ENCODE assay signal across 9 cellular contexts in the genomic region with DNA sequence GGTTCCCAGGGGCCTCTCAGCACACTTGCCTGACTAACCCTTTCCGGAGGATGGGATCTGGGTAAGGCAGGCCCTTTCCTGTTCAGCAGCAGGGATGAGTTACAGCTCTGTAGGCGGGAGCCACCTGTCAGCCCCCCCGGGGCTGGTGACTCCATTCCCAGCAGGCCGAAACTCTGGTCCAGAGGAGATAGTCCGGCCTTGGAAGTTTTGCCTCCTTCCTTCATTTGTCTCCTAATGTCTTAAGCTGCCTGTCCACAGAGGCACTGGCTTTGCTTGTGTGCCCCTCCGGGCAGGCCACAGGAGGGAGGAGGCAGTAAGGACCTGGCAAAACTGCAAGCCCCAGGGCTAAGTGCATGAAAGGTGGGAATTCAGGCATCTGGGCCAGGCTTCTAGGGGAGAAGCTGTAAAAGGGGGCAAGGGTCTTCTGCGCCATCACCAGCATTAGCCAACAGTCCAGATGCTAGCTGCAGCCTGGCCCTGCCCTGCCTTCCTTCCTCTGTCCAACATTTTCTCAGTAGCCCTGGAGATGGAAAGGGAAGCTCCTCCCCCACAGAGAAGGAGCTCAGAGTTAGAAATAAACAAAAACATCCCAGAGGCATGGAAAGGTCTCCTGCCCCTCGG. TPM values are rescaled to one million over a fixed set of nuclear protein-coding genes. Genes with fewer than 3 reads are reported as not detected.
DNase-seq lines count a peak whose midpoint lies in the region; ATAC-seq and TF ChIP-seq lines count a peak whose summit lies in the region.
"Had no signal": no experiment of that assay in that cellular context is flagged by ENCODE, and none has a peak within 500 bp of the region (broad histone marks: within the 10 kb centered on the region; RNA-seq: fewer than 3 reads in every experiment).

No MANE protein-coding gene starts in this region.

- no peak for TF ChIP-seq POLR2A in adrenal gland (IDR thresholded peaks at IDR 0.05)
- no peak for TF ChIP-seq POLR2A in spleen (IDR thresholded peaks at IDR 0.05)

- H3K36me3 ChIP-seq in adrenal gland (replicated peaks in 1 of 2) (no peaks in the 10 kb centered on the region), spleen (no peaks in the 10 kb centered on the region)

- ATAC-seq in HG02759 (IDR thresholded peaks at IDR 0.05; ENCODE audit: unreplicated experiment) = no peak

- intact Hi-C loops in adrenal gland (cut with DNase I) (no loop called here), spleen (cut with DNase I; ENCODE audit: low total_unique reads) (no loop called here)

- H3K27ac ChIP-seq in adrenal gland (peak overlapping the region in 4 of 5 donors; percentile 91 to 98 (median 96)), spleen (peak overlapping the region; percentile 42 to 93 (median 88))

- DNase-seq in GM20000 (ENCODE audit: low spot score) = peak; percentile 21
- DNase-seq in adrenal gland = peak in 4 of 7 donors; percentile 28 to 56 (median 34)
- DNase-seq in iPS-NIHi7 (ENCODE audit: extremely low spot score) = peak; percentile 9
- DNase-seq in spleen = no peak
- DNase-seq in NCI-H748 (lab: John Stamatoyannopoulos, UW; ENCODE audit: unreplicated experiment) = no peak
- DNase-seq in DMS53 (lab: John Stamatoyannopoulos, UW) = no peak
- no peak for DNase-seq in HUDEP-2 (lab: John Stamatoyannopoulos, UW; ENCODE audit: unreplicated experiment in 76 of 76)
- DNase-seq: SIG-M5 had no signal

- TF ChIP-seq CTCF in GM20000 (IDR thresholded peaks at IDR 0.05; ENCODE audit: extremely low read depth, missing control alignments) = no peak
- no peak for TF ChIP-seq CTCF in adrenal gland (IDR thresholded peaks at IDR 0.05)
- TF ChIP-seq CTCF in spleen (IDR thresholded peaks at IDR 0.05 in 8 of 11, conservative IDR thresholded peaks at IDR 0.05 in 3 of 11) = no peak

- H3K4me3 ChIP-seq in adrenal gland (peak overlapping the region in 1 of 4 donors; percentile 74), spleen (peak overlapping the region; percentile 40 to 74 (median 46))

- H3K4me1 ChIP-seq in adrenal gland (replicated peaks in 1 of 2) (peaks cover 33 to 55% of the 10 kb centered on the region in 2 donors), spleen (peaks cover 24 to 69% (median 61%) of the 10 kb centered on the region in 6 donors)

- no peaks in the 10 kb centered on the region for H3K27me3 ChIP-seq in adrenal gland
- H3K27me3 ChIP-seq in spleen (replicated peaks in 1 of 7) = peaks cover 0 to 50% (median 6%) of the 10 kb centered on the region in 7 donors

- 46 to 71% (median 59%) methylated on average over 2 to 8 of the region's 8 CpGs for WGBS in adrenal gland, 4 donors
- 45 to 79% (median 72%) methylated on average over 8 of the region's 8 CpGs for WGBS in spleen, 5 donors

- H3K9me3 ChIP-seq in adrenal gland (replicated peaks in 1 of 3) = no peaks in the 10 kb centered on the region
- H3K9me3 ChIP-seq in spleen = no peaks in the 10 kb centered on the region

RNA-seq across cellular contexts. Expression of gene ADIRF, which starts 1.2 kb away (rescaled TPM):
- total RNA-seq in adrenal gland (10 to 100 TPM; 15.3 to 38.1 (median 22.6) TPM), spleen (100 to 1,000 TPM in 1 of 7 donors, 10 to 100 TPM in 6; 23.9 to 139 (median 50.7) TPM)
- polyA plus RNA-seq in adrenal gland (100 to 1,000 TPM in 1 of 3 donors, 10 to 100 TPM in 1, 1 to 10 TPM in 1; 6.6 to 592 (median 52.2) TPM), spleen (10 to 100 TPM; 61.6 to 84.5 (median 73.5) TPM)

RNA-seq across cellular contexts. Expression of gene SNCG, which starts 11.1 kb away (rescaled TPM):
- total RNA-seq in adrenal gland (100 to 1,000 TPM; 177 to 599 (median 404) TPM), spleen (10 to 100 TPM; 19.9 to 83.0 (median 69.4) TPM)
- polyA plus RNA-seq in adrenal gland (1,000 to 10,000 TPM in 1 of 3 donors, 100 to 1,000 TPM in 2; 176 to 1,434 (median 799) TPM), spleen (100 to 1,000 TPM in 1 of 3 donors, 10 to 100 TPM in 2; 84.3 to 127 (median 98.9) TPM)

RNA-seq across cellular contexts. Expression of gene MMRN2, which starts 12.1 kb away (rescaled TPM):
- total RNA-seq in adrenal gland (10 to 100 TPM; 26.3 to 44.2 (median 36.6) TPM), spleen (100 to 1,000 TPM in 1 of 7 donors, 10 to 100 TPM in 6; 54.2 to 120 (median 81.0) TPM)
- polyA plus RNA-seq in adrenal gland (10 to 100 TPM in 2 of 3 donors, 1 to 10 TPM in 1; 9.5 to 16.5 (median 13.4) TPM), spleen (10 to 100 TPM in 1 of 3 donors, 1 to 10 TPM in 2; 4.8 to 10.3 (median 5.9) TPM)

RNA-seq across cellular contexts. Expression of gene FAM25A, which starts 50.6 kb away (rescaled TPM):
- 1 to 10 TPM in 3 of 8 donors, not detected in 5; 1.2 to 5.5 (median 2.0) TPM for total RNA-seq in adrenal gland
- polyA plus RNA-seq in adrenal gland = 10 to 100 TPM in 1 of 3 donors, 1 to 10 TPM in 2; 4.3 to 36.6 (median 6.3) TPM
- total RNA-seq in spleen = not detected
- polyA plus RNA-seq in spleen = not detected

Comparison
In these comparisons a context has a peak if more than half of its experiments do, and no peak if none do; other contexts are left out.
1. DNase-seq: peak in GM20000 (single experiment), adrenal gland (4 of 7) and iPS-NIHi7 (single experiment); none in spleen (single experiment), NCI-H748 (single experiment), DMS53 (single experiment) and HUDEP-2 (0 of 76).